ENCODE assay signal across 28 cellular contexts in the genomic region with DNA sequence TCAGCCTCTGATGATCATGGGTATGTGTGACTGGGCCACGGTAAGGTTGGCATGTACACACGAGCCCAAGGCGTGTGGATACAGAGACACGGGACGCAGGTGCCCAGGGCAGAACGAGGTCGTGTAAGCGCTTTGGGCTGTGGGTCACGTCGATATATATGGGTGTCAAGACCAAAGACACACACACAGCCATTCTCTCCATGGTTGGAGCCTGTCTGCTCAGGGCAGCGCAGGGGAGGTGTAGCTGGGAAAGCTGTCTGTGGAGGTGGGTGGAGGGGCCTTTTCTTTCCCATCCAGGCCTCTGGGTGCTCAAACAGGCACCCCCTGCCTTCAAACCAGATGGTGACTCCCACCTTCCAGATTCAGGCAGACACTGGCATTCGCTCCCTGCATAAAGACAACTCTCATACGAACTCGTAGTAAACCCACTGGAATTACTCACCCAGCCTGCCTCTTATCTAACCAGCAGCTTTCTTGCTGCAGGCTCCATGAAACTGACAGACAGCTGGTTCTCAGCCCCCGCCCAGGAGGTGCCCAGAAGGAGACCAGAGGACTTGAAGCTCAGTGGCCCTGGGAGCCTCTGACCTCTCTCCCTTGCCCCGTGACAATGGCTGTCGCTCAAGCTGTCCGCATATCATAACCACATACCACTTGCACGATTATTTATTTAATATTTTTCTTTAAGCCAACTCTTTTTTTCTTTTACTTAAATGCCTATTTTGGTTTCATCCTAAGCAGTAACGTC.
"Had no signal": no experiment of that assay in that cellular context is flagged by ENCODE, and none has a peak within 500 bp of the region (broad histone marks: within the 10 kb centered on the region; RNA-seq: fewer than 3 reads in every experiment).

No MANE protein-coding gene starts in this region.

- H3K27me3 Mint-ChIP-seq: progenitor cell of endocrine pancreas; stimulated activated memory B cell treated with anti-CD40 and anti-IgM and Interleukin-4, amounts not matched to agents 10 μg/mL and 1 μg/mL and 100 μg/mL, for 72 hours; stimulated activated naive CD8-positive, alpha-beta T cell treated with anti-CD3 and anti-CD28 coated beads, Interleukin-15, amount 100 ng/mL, for 72 hours had no signal

- H3K27ac Mint-ChIP-seq: natural killer cell; progenitor cell of endocrine pancreas; stimulated activated memory B cell treated with anti-CD40 and anti-IgM and Interleukin-4, amounts not matched to agents 10 μg/mL and 1 μg/mL and 100 μg/mL, for 72 hours; stimulated activated naive CD8-positive, alpha-beta T cell treated with anti-CD3 and anti-CD28 coated beads, Interleukin-15, amount 100 ng/mL, for 72 hours had no signal

- H3K4me1 Mint-ChIP-seq: naive B cell; natural killer cell; stimulated activated memory B cell treated with anti-CD40 and anti-IgM and Interleukin-4, amounts not matched to agents 10 μg/mL and 1 μg/mL and 100 μg/mL, for 72 hours; stimulated activated naive CD8-positive, alpha-beta T cell treated with anti-CD3 and anti-CD28 coated beads, Interleukin-15, amount 100 ng/mL, for 72 hours had no signal

- H3K27ac ChIP-seq: lower lobe of right lung, neutrophil, ovary, right atrium auricular region, right lobe of liver, testis, thyroid gland, transverse colon, upper lobe of left lung, vagina had no signal

- H3K4me3 ChIP-seq: lower lobe of right lung, ovary, right atrium auricular region, right lobe of liver, smooth muscle cell, testis, thyroid gland, transverse colon, upper lobe of left lung, vagina had no signal

- DNase-seq: islet precursor cell; kidney glomerular epithelial cell; left cardiac atrium; lower lobe of right lung; mammary epithelial cell; mesenchymal stem cell; naive B cell; natural killer cell; occipital lobe; ovary; right lobe of liver; stimulated activated CD4-positive, alpha-beta T cell treated with anti-CD3 and anti-CD28 coated beads, Interleukin-1b, Interleukin-23, amount 100 ng/mL, for 48 hours; stimulated activated CD4-positive, alpha-beta T cell treated with anti-CD3 and anti-CD28 coated beads, Interleukin-2, amount 100 ng/mL, for 48 hours; stimulated activated CD4-positive, alpha-beta T cell treated with anti-CD3 and anti-CD28 coated beads, Interleukin-4, amount 100 ng/mL, for 4 hours; stimulated activated CD8-positive, alpha-beta memory T cell treated with anti-CD3 and anti-CD28 coated beads, Interleukin-4, amount 100 ng/mL, for 48 hours; stimulated activated naive CD4-positive, alpha-beta T cell treated with Interleukin-2 at 50 U/mL for 16 hours; stimulated activated naive CD8-positive, alpha-beta T cell treated with anti-CD3 and anti-CD28 coated beads, Interleukin-15, amount 100 ng/mL, for 72 hours; testis; thyroid gland; transverse colon had no signal

- H3K4me2 ChIP-seq: smooth muscle cell had no signal

- H3K27me3 ChIP-seq: neutrophil, ovary, right atrium auricular region, right lobe of liver, testis, thyroid gland, transverse colon, upper lobe of left lung, vagina had no signal

- H3K36me3 Mint-ChIP-seq: naive B cell; natural killer cell; stimulated activated memory B cell treated with anti-CD40 and anti-IgM and Interleukin-4, amounts not matched to agents 10 μg/mL and 1 μg/mL and 100 μg/mL, for 72 hours had no signal

- H3K4me1 ChIP-seq: lower lobe of right lung, right atrium auricular region, right lobe of liver, testis, thyroid gland, transverse colon, upper lobe of left lung, vagina had no signal

- H3K36me3 ChIP-seq: lower lobe of right lung, neutrophil, ovary, right atrium auricular region, right lobe of liver, thyroid gland, transverse colon, upper lobe of left lung, vagina had no signal

- H3K4me3 Mint-ChIP-seq: naive B cell; natural killer cell; stimulated activated memory B cell treated with anti-CD40 and anti-IgM and Interleukin-4, amounts not matched to agents 10 μg/mL and 1 μg/mL and 100 μg/mL, for 72 hours; stimulated activated naive CD8-positive, alpha-beta T cell treated with anti-CD3 and anti-CD28 coated beads, Interleukin-15, amount 100 ng/mL, for 72 hours had no signal

- ATAC-seq: left cardiac atrium; left lobe of liver; lower lobe of right lung; natural killer cell; right lobe of liver; stimulated activated memory B cell treated with anti-CD40 and anti-IgM and Interleukin-4, amounts not matched to agents 10 μg/mL and 1 μg/mL and 100 μg/mL, for 72 hours; stimulated activated naive CD8-positive, alpha-beta T cell treated with anti-CD3 and anti-CD28 coated beads, Interleukin-15, amount 100 ng/mL, for 72 hours had no signal

- H3K9me3 Mint-ChIP-seq: natural killer cell; stimulated activated memory B cell treated with anti-CD40 and anti-IgM and Interleukin-4, amounts not matched to agents 10 μg/mL and 1 μg/mL and 100 μg/mL, for 72 hours; stimulated activated naive CD8-positive, alpha-beta T cell treated with anti-CD3 and anti-CD28 coated beads, Interleukin-15, amount 100 ng/mL, for 72 hours had no signal

- H3K9me3 ChIP-seq: lower lobe of right lung, neutrophil, ovary, right atrium auricular region, right lobe of liver, testis, thyroid gland, transverse colon, upper lobe of left lung, vagina had no signal
